Comparison of ENCODE assay signal across 16 cellular contexts in genomic region chr11:1759151-1759850, GRCh38. TPM values are rescaled to one million over a fixed set of nuclear protein-coding genes. Genes with fewer than 3 reads are reported as not detected.
DNase-seq lines count a peak whose midpoint lies in the region; ATAC-seq and TF ChIP-seq lines count a peak whose summit lies in the region.
"Had no signal": no experiment of that assay in that cellular context is flagged by ENCODE, and none has a peak within 500 bp of the region (broad histone marks: within the 10 kb centered on the region; RNA-seq: fewer than 3 reads in every experiment).

No MANE protein-coding gene starts in this region.

- peaks cover 39% of the 10 kb centered on the region for H3K36me3 Mint-ChIP-seq in activated CD4-positive, alpha-beta T cell treated with anti-CD3 and anti-CD28 coated beads, Interleukin-2, amount 10 ng/mL, durations not matched to agents 7 days and 5 days (ENCODE audit: low read depth)
- H3K36me3 Mint-ChIP-seq in central memory CD8-positive, alpha-beta T cell (ENCODE audit: insufficient read depth), result peaks cover 3% of the 10 kb centered on the region
- no peaks in the 10 kb centered on the region for H3K36me3 Mint-ChIP-seq in neural progenitor cell

- no peak for ATAC-seq in central memory CD8-positive, alpha-beta T cell (replicated peaks; ENCODE audit: extremely low read depth, poor library complexity, severe bottlenecking)
- ATAC-seq in lung (ENCODE audit: insufficient read depth, low FRiP score) (no peak), thoracic aorta (ENCODE audit: insufficient number of reproducible peaks, low FRiP score, low read depth) (no peak), GM21619 (IDR thresholded peaks at IDR 0.05; ENCODE audit: unreplicated experiment) (no peak)

- peak overlapping the region; percentile 70 for H3K4me3 Mint-ChIP-seq in activated CD4-positive, alpha-beta T cell treated with anti-CD3 and anti-CD28 coated beads, Interleukin-2, amount 10 ng/mL, durations not matched to agents 7 days and 5 days
- peak overlapping the region; percentile 78 for H3K4me3 Mint-ChIP-seq in central memory CD8-positive, alpha-beta T cell
- H3K4me3 Mint-ChIP-seq in neural progenitor cell, result no peak overlapping the region
- H3K4me3 Mint-ChIP-seq: activated B cell treated with CpG ODN at 0.5 μM for 24 hours had no signal

- no peak overlapping the region for H2AFZ ChIP-seq in neural progenitor cell (replicated peaks)

- TF ChIP-seq CTCF in lung (IDR thresholded peaks at IDR 0.05; ENCODE audit: control extremely low read depth, extremely low read depth) (no peak), thoracic aorta (IDR thresholded peaks at IDR 0.05) (no peak), neural progenitor cell (IDR thresholded peaks at IDR 0.05) (no peak)

- H3K9ac ChIP-seq in neural progenitor cell, result no peak overlapping the region

- H3K4me1 Mint-ChIP-seq in activated CD4-positive, alpha-beta T cell treated with anti-CD3 and anti-CD28 coated beads, Interleukin-2, amount 10 ng/mL, durations not matched to agents 7 days and 5 days, result peaks cover 71% of the 10 kb centered on the region
- peaks cover 62% of the 10 kb centered on the region for H3K4me1 Mint-ChIP-seq in central memory CD8-positive, alpha-beta T cell
- H3K4me1 Mint-ChIP-seq in neural progenitor cell, result peaks cover 4% of the 10 kb centered on the region

- no peaks in the 10 kb centered on the region for H3K27me3 ChIP-seq in lung (ENCODE audit: control insufficient read depth, insufficient read depth)
- H3K27me3 ChIP-seq in thoracic aorta (replicated peaks; ENCODE audit: insufficient read depth), result no peaks in the 10 kb centered on the region
- H3K27me3 ChIP-seq in neural progenitor cell, result no peaks in the 10 kb centered on the region

- no peak for DNase-seq in activated CD4-positive, alpha-beta T cell treated with anti-CD3 and anti-CD28 coated beads, Interleukin-2, amount 10 ng/mL, durations not matched to agents 7 days and 5 days
- DNase-seq in activated CD4-positive, alpha-beta T cell treated with anti-CD3 and anti-CD28 coated beads, Interleukin-2, amount 50 U/mL, for 4 hours, result no peak
- no peak for DNase-seq in central memory CD8-positive, alpha-beta T cell (ENCODE audit: low spot score in 2 of 2)
- DNase-seq in lung (ENCODE audit: low spot score) (no peak), thoracic aorta (ENCODE audit: low spot score) (no peak), NCI-H1092 (lab: John Stamatoyannopoulos, UW) (no peak), neural progenitor cell (ENCODE audit: low spot score) (no peak)
- DNase-seq: activated B cell treated with CpG ODN at 0.5 μM for 24 hours; activated gamma-delta T cell treated with Interleukin-2 at 50 U/mL for 16 hours; dermis blood vessel endothelial cell; foreskin fibroblast; NCI-H1417 treated with DMSO at 0.1 percent for 48 hours; NCI-H526 treated with DMSO at 0.1 percent for 48 hours; SIG-M5; stimulated activated CD4-positive, alpha-beta T cell treated with anti-CD3 and anti-CD28 coated beads, Interleukin-4, amount 100 ng/mL, for 4 hours had no signal

- H3K36me3 ChIP-seq in lung (ENCODE audit: control insufficient read depth in 2 of 2, insufficient read depth in 2 of 2, low read length in 2 of 2) (peaks cover 0 to 72% of the 10 kb centered on the region in 2 donors), thoracic aorta (peaks cover 42% of the 10 kb centered on the region), neural progenitor cell (no peaks in the 10 kb centered on the region)

- H3K4me3 ChIP-seq in lung (no peak overlapping the region), thoracic aorta (peak overlapping the region; percentile 14), neural progenitor cell (no peak overlapping the region)

- H3K4me1 ChIP-seq in lung (ENCODE audit: control insufficient read depth in 2 of 2, insufficient read depth in 2 of 2, low read length in 2 of 2), result peaks cover 7 to 51% of the 10 kb centered on the region in 2 donors
- peaks cover 42 to 59% of the 10 kb centered on the region in 2 donors for H3K4me1 ChIP-seq in thoracic aorta (ENCODE audit: control insufficient read depth in 1 of 2, low read depth in 2 of 2)
- H3K4me1 ChIP-seq in neural progenitor cell, result no peaks in the 10 kb centered on the region

- H3K27me3 Mint-ChIP-seq in activated CD4-positive, alpha-beta T cell treated with anti-CD3 and anti-CD28 coated beads, Interleukin-2, amount 10 ng/mL, durations not matched to agents 7 days and 5 days, result no peaks in the 10 kb centered on the region
- H3K27me3 Mint-ChIP-seq in central memory CD8-positive, alpha-beta T cell, result no peaks in the 10 kb centered on the region
- peaks cover 2% of the 10 kb centered on the region for H3K27me3 Mint-ChIP-seq in neural progenitor cell (ENCODE audit: insufficient read depth, low read depth)
- H3K27me3 Mint-ChIP-seq: activated B cell treated with CpG ODN at 0.5 μM for 24 hours had no signal

- no peaks in the 10 kb centered on the region for H3K9me3 Mint-ChIP-seq in activated CD4-positive, alpha-beta T cell treated with anti-CD3 and anti-CD28 coated beads, Interleukin-2, amount 10 ng/mL, durations not matched to agents 7 days and 5 days
- no peaks in the 10 kb centered on the region for H3K9me3 Mint-ChIP-seq in central memory CD8-positive, alpha-beta T cell
- H3K9me3 Mint-ChIP-seq in neural progenitor cell, result no peaks in the 10 kb centered on the region
- H3K9me3 Mint-ChIP-seq: activated B cell treated with CpG ODN at 0.5 μM for 24 hours had no signal

- WGBS in lung, 2 donors, result 76 to 85% methylated on average over 23 of the region's 23 CpGs

- no peak overlapping the region for H3K4me2 ChIP-seq in neural progenitor cell

- POLR2A ChIA-PET in activated CD4-positive, alpha-beta T cell treated with anti-CD3 and anti-CD28 coated beads, Interleukin-2, amount 10 ng/mL, durations not matched to agents 7 days and 5 days (lab: Charles Lee), result no interaction called here

- peak overlapping the region; percentile 35 to 86 for H3K27ac ChIP-seq in lung (ENCODE audit: low read depth in 1 of 2, low read length in 1 of 2)
- H3K27ac ChIP-seq in thoracic aorta, result peak overlapping the region; percentile 74 to 93
- no peak overlapping the region for H3K27ac ChIP-seq in neural progenitor cell

- H3K9me3 ChIP-seq in lung (ENCODE audit: control insufficient read depth in 2 of 2, insufficient read depth in 1 of 2, low read length in 1 of 2) (no peaks in the 10 kb centered on the region), thoracic aorta (no peaks in the 10 kb centered on the region), neural progenitor cell (ENCODE audit: low read depth) (no peaks in the 10 kb centered on the region)

- H3F3A ChIP-seq in neural progenitor cell (ENCODE audit: low read depth), result no peaks in the 10 kb centered on the region

- peaks cover 13% of the 10 kb centered on the region for H3K79me2 ChIP-seq in neural progenitor cell (ENCODE audit: low read depth)

- H4K20me1 ChIP-seq in neural progenitor cell (ENCODE audit: low read depth), result no peaks in the 10 kb centered on the region

- peak overlapping the region; percentile 93 for H3K27ac Mint-ChIP-seq in activated CD4-positive, alpha-beta T cell treated with anti-CD3 and anti-CD28 coated beads, Interleukin-2, amount 10 ng/mL, durations not matched to agents 7 days and 5 days
- H3K27ac Mint-ChIP-seq in central memory CD8-positive, alpha-beta T cell (ENCODE audit: low read depth), result peak overlapping the region; percentile 86
- no peak overlapping the region for H3K27ac Mint-ChIP-seq in neural progenitor cell
- H3K27ac Mint-ChIP-seq: activated B cell treated with CpG ODN at 0.5 μM for 24 hours had no signal

- CTCF ChIA-PET in activated CD4-positive, alpha-beta T cell treated with anti-CD3 and anti-CD28 coated beads, Interleukin-2, amount 10 ng/mL, durations not matched to agents 7 days and 5 days (lab: Charles Lee), result interaction anchor here (0.6 to 1.3 kb wide), 2 partner anchors 65 to 70 kb away, joined by 3 read pairs; no protein-coding TSS in a partner anchor

RNA-seq across cellular contexts. Expression of gene CTSD, which starts 4.4 kb away (rescaled TPM):
- 100 to 1,000 TPM; 140 to 154 TPM for total RNA-seq in activated CD4-positive, alpha-beta T cell treated with anti-CD3 and anti-CD28 coated beads, Interleukin-2, amount 10 ng/mL, durations not matched to agents 7 days and 5 days
- total RNA-seq in lung (1,000 to 10,000 TPM in 1 of 2 donors, 100 to 1,000 TPM in 1; 388 to 2,158 TPM), thoracic aorta (1,000 to 10,000 TPM in 1 of 2 donors, 100 to 1,000 TPM in 1; 427 to 1,049 TPM), neural progenitor cell (ENCODE audit: low replicate concordance) (38.2 and 94.6 TPM in 2 replicates)
- 1,000 to 10,000 TPM; 1,739 to 2,177 TPM for polyA plus RNA-seq in lung

RNA-seq across cellular contexts. Expression of gene IFITM10, which starts 8.9 kb away (rescaled TPM):
- total RNA-seq in activated CD4-positive, alpha-beta T cell treated with anti-CD3 and anti-CD28 coated beads, Interleukin-2, amount 10 ng/mL, durations not matched to agents 7 days and 5 days, result 1 to 10 TPM in 1 of 2 experiments, under 1 TPM in 1; 0.96 to 1.3 TPM
- total RNA-seq in lung, result 10 to 100 TPM in 1 of 2 donors, under 1 TPM in 1; 0.40 to 18.8 TPM
- polyA plus RNA-seq in lung, result 1 to 10 TPM in 1 of 2 donors, under 1 TPM in 1; 0.93 to 4.5 TPM
- total RNA-seq in thoracic aorta, result 10 to 100 TPM; 27.2 to 28.6 TPM
- total RNA-seq in neural progenitor cell (ENCODE audit: low replicate concordance), result 0.34 TPM in 1 of 2 replicates, not detected in the other
- total RNA-seq: activated B cell treated with CpG ODN at 0.5 μM for 24 hours had no signal
